ENCODE assay signal across 8 cellular contexts in the genomic region with DNA sequence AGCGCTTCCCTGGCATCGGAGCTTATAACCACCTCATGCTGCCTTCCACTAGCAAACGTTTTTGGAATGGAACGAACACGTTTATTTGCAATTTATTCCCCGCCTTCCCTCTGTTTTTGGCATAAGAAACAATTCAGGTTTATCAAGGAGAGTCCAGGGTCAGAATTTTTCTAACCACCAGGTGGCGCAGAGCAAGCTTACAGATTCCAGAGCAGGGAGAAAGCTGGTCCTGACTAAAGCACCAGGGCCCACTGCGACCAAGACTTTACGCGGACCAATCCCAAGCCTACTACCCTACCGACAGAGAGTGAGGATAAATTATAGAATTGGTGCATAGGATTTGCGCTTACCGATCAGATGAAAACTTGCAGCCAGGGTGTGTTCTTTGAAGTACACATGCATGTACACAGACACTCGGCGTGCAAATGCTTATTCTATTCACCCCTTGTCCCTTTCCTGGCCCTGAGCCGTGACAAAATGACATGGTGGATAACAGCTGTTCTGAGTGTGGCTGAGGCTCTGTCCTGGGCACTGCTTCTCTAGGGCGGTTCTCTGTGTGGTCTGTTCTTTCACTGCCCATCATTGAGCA. TPM values are rescaled to one million over a fixed set of nuclear protein-coding genes. Genes with fewer than 3 reads are reported as not detected.
A peak's percentile ranks its signal among the peaks of the same experiment; 100 is the strongest.
DNase-seq lines count a peak whose midpoint lies in the region; ATAC-seq, FAIRE-seq and TF ChIP-seq lines count a peak whose summit lies in the region.

No MANE protein-coding gene starts in this region.

- H3K4me1 Mint-ChIP-seq in nephron, result peaks cover 6% of the 10 kb centered on the region

- 37% methylated on average over 17 of the region's 17 CpGs for WGBS in A549 (ENCODE audit: missing lambda C conversion rate)

- peaks cover 26% of the 10 kb centered on the region for H3K36me3 Mint-ChIP-seq in nephron (ENCODE audit: low read depth)

- DNase-seq in A549 (ENCODE audit: low read depth in 1 of 2, low spot score in 1 of 2) (peak; percentile 35 to 53), HS-27A (ENCODE audit: low read depth) (peak; percentile 40), NT2/D1 (ENCODE audit: low read depth, low spot score) (peak; percentile 59), fibroblast of the aortic adventitia (ENCODE audit: low read depth) (peak; percentile 83)
- peak; percentile 72 to 73 for DNase-seq in activated T-cell treated with anti-CD3 and anti-CD28 coated beads, Interleukin-2, amount 50 U/mL, for 48 hours

- H3K9ac ChIP-seq in NT2/D1 (ENCODE audit: insufficient read length, low read depth) (no peak overlapping the region), subcutaneous abdominal adipose tissue (ENCODE audit: low read length in 5 of 5) (peak overlapping the region in 1 of 5 donors; percentile 32)

- H3K36me3 ChIP-seq in NT2/D1 (ENCODE audit: insufficient read depth, insufficient read length, low read length) (peaks cover 18% of the 10 kb centered on the region), subcutaneous abdominal adipose tissue (ENCODE audit: control insufficient read depth in 5 of 5, insufficient read depth in 5 of 5, low read length in 5 of 5) (peaks cover 8 to 21% (median 13%) of the 10 kb centered on the region in 5 donors)

- no peaks in the 10 kb centered on the region for H3K27me3 Mint-ChIP-seq in nephron (ENCODE audit: low read depth)

- H3K4me3 ChIP-seq in A549, result no peak overlapping the region
- H3K4me3 ChIP-seq in NT2/D1 (ENCODE audit: insufficient read length, low read depth), result no peak overlapping the region
- H3K4me3 ChIP-seq in fibroblast of the aortic adventitia (ENCODE audit: low read depth, low read length), result no peak overlapping the region
- H3K4me3 ChIP-seq in subcutaneous abdominal adipose tissue (ENCODE audit: low read depth in 1 of 5, low read length in 5 of 5), result peak overlapping the region in 4 of 5 donors; percentile 35 to 48 (median 41)

- H3K27ac ChIP-seq in A549 (no peak overlapping the region), subcutaneous abdominal adipose tissue (ENCODE audit: low read depth, low read length) (no peak overlapping the region)

- no peak overlapping the region for H3K27ac Mint-ChIP-seq in nephron

- peak; percentile 71 for TF ChIP-seq CTCF in A549 (IDR thresholded peaks at IDR 0.05)
- peak; percentile 79 for TF ChIP-seq CTCF in fibroblast of the aortic adventitia (IDR thresholded peaks at IDR 0.05; ENCODE audit: insufficient read depth, low read length)
- TF ChIP-seq CTCF in nephron (IDR thresholded peaks at IDR 0.05; ENCODE audit: unreplicated experiment in 3 of 3), result peak; percentile 68 to 80 (median 76)

- H3K9me3 ChIP-seq in A549, result no peaks in the 10 kb centered on the region
- H3K9me3 ChIP-seq in NT2/D1 (ENCODE audit: insufficient read depth, low read length), result no peaks in the 10 kb centered on the region
- H3K9me3 ChIP-seq in subcutaneous abdominal adipose tissue (ENCODE audit: control insufficient read depth in 5 of 5, low read length in 5 of 5), result no peaks in the 10 kb centered on the region

- H3K27me3 ChIP-seq in NT2/D1 (ENCODE audit: insufficient read depth, insufficient read length) (no peaks in the 10 kb centered on the region), subcutaneous abdominal adipose tissue (ENCODE audit: control insufficient read depth in 5 of 5, insufficient read depth in 4 of 5, low read length in 5 of 5) (no peaks in the 10 kb centered on the region)

- FAIRE-seq in A549 (lab: Jason Lieb, UNC), result no peak

- CTCF ChIA-PET in A549 (lab: Yijun Ruan, JAX), result interaction anchor here (0.6 to 4.1 kb wide), 25 partner anchors 9 to 993 kb away, joined by 3 to 23 read pairs (median 3); no protein-coding TSS in a partner anchor

- peak; percentile 58 to 59 for TF ChIP-seq RAD21 in A549 (conservative IDR thresholded peaks at IDR 0.05 in 1 of 2, IDR thresholded peaks at IDR 0.05 in 1 of 2)

- no peak overlapping the region for H3K4me2 ChIP-seq in A549

- ATAC-seq in A549, result peak; percentile 72 to 91; a peak in 5 of 6 replicates
- ATAC-seq in GM18498 (IDR thresholded peaks at IDR 0.05; ENCODE audit: unreplicated experiment), result peak; percentile 65

- no peak for TF ChIP-seq EP300 in A549 (IDR thresholded peaks at IDR 0.05)

- peak overlapping the region in 2 of 3 experiments; percentile 1 for H3K4me3 Mint-ChIP-seq in nephron

- H3K4me1 ChIP-seq in A549, result no peaks in the 10 kb centered on the region
- H3K4me1 ChIP-seq in NT2/D1 (ENCODE audit: insufficient read depth, insufficient read length), result peaks cover 3% of the 10 kb centered on the region
- peaks cover 0 to 9% (median 8%) of the 10 kb centered on the region in 5 donors for H3K4me1 ChIP-seq in subcutaneous abdominal adipose tissue (ENCODE audit: control insufficient read depth in 5 of 5, insufficient read depth in 5 of 5, low read length in 5 of 5)

- peaks cover 5% of the 10 kb centered on the region for H3K9me3 Mint-ChIP-seq in nephron

- TF ChIP-seq POLR2A in A549 (IDR thresholded peaks at IDR 0.05; ENCODE audit: low read length), result no peak

- POLR2A ChIA-PET in A549 (lab: Yijun Ruan, JAX), result interaction anchor here (0.6 kb wide), 1 partner anchor 252 kb away, joined by 4 read pairs; no protein-coding TSS in a partner anchor

TF ChIP-seq in A549, 52 proteins besides CTCF, POLR2A, EP300 and RAD21:
- no peak for TF ChIP-seq FOSL2 (IDR thresholded peaks at IDR 0.05)
- TF ChIP-seq FOSL2 (CRISPR knock-in tag; IDR thresholded peaks at IDR 0.05), result no peak
- TF ChIP-seq SMC3 (IDR thresholded peaks at IDR 0.05), result peak; percentile 77

RNA-seq across cellular contexts. Expression of a gene that starts 34.7 kb away (rescaled TPM):
- 18.3 and 22.1 TPM in 2 replicates for polyA plus RNA-seq in A549 (2011; rRNA removed)
- 4.8 and 4.9 TPM in 2 replicates for polyA plus RNA-seq in A549 (2012; cell fraction: cytosol; rRNA removed)
- 3.3 and 6.4 TPM in 2 replicates for polyA plus RNA-seq in A549 (2012; cell fraction: nucleus; rRNA removed)
- 11.2 to 13.1 TPM (median 11.6 TPM) in 3 replicates for polyA plus RNA-seq in A549 (2017; fragmentation: RNase III; extraction: RNeasy Plus Mini Kit Qiagen cat#74134 plus additional on column Dnase treatment)
- polyA minus RNA-seq in A549 (2011; rRNA and poly(A)+ RNA removed), result 8.4 and 11.9 TPM in 2 replicates
- total RNA-seq in fibroblast of the aortic adventitia (ENCODE audit: low replicate concordance), result 44.6 and 73.6 TPM in 2 replicates

Comparison
In these comparisons a context has a peak if more than half of its experiments do, and no peak if none do; other contexts are left out.
1. H3K4me3 ChIP-seq: peak in subcutaneous abdominal adipose tissue (4 of 5); none in A549 (single experiment), NT2/D1 (single experiment) and fibroblast of the aortic adventitia (single experiment).
2. Peak in every context shown above with its lines, with median percentiles within 50 percentile points of each other: DNase-seq and CTCF ChIP-seq.